In genomic region chr20:45872626-45873025, GRCh38 we compare ENCODE assay signal across 20 cellular contexts.
"Had no signal": no experiment of that assay in that cellular context is flagged by ENCODE, and none has a peak within 500 bp of the region (broad histone marks: within the 10 kb centered on the region; RNA-seq: fewer than 3 reads in every experiment).

No MANE protein-coding gene starts in this region.

- H3K9me3 ChIP-seq: left ventricle myocardium inferior, ovary, prostate gland, tibial artery had no signal

- H3K27me3 ChIP-seq: ovary, tibial artery had no signal

- H3K27ac ChIP-seq: left ventricle myocardium inferior, ovary, prostate gland, tibial artery had no signal

- H3K4me1 ChIP-seq: left ventricle myocardium inferior, prostate gland, tibial artery had no signal

- ATAC-seq: activated CD4-positive, alpha-beta T cell treated with anti-CD3 and anti-CD28 coated beads for 36 hours; activated naive CD4-positive, alpha-beta T cell treated with anti-CD3 and anti-CD28 coated beads, Interleukin-2, amount 50 U/mL, for 72 hours; activated T-helper 17 cell treated with anti-CD3 and anti-CD28 coated beads, Interleukin-2, amount 50 U/mL, for 72 hours; natural killer cell; right cardiac atrium; stimulated activated naive CD8-positive, alpha-beta T cell treated with anti-CD3 and anti-CD28 coated beads, Interleukin-15, amount 100 ng/mL, for 72 hours had no signal

- H3K4me3 ChIP-seq: left ventricle myocardium inferior, ovary, prostate gland, tibial artery had no signal

- DNase-seq: activated CD4-positive, alpha-beta T cell treated with anti-CD3 and anti-CD28 coated beads for 36 hours; activated CD4-positive, alpha-beta T cell treated with anti-CD3 and anti-CD28 coated beads, Interleukin-2, amount 50 U/mL, for 4 hours; activated CD8-positive, alpha-beta memory T cell treated with anti-CD3 and anti-CD28 coated beads for 24 hours; activated CD8-positive, alpha-beta memory T cell treated with anti-CD3 and anti-CD28 coated beads, Interleukin-2, amount 50 U/mL, for 4 hours; activated T-cell treated with anti-CD3 and anti-CD28 coated beads, Interleukin-2, amount 50 U/mL, for 24 hours; aorta; caudate nucleus; effector CD4-positive, alpha-beta T cell; immature natural killer cell; left ventricle myocardium inferior; midbrain; natural killer cell; right cardiac atrium; stimulated activated CD4-positive, alpha-beta T cell treated with anti-CD3 and anti-CD28 coated beads, Interleukin-1b, Interleukin-23, amount 100 ng/mL, for 48 hours; stimulated activated naive CD8-positive, alpha-beta T cell treated with anti-CD3 and anti-CD28 coated beads, Interleukin-15, amount 100 ng/mL, for 72 hours; tibial artery had no signal

- H3K36me3 ChIP-seq: ovary had no signal
